ENCODE assay signal across 8 cellular contexts in the genomic region with DNA sequence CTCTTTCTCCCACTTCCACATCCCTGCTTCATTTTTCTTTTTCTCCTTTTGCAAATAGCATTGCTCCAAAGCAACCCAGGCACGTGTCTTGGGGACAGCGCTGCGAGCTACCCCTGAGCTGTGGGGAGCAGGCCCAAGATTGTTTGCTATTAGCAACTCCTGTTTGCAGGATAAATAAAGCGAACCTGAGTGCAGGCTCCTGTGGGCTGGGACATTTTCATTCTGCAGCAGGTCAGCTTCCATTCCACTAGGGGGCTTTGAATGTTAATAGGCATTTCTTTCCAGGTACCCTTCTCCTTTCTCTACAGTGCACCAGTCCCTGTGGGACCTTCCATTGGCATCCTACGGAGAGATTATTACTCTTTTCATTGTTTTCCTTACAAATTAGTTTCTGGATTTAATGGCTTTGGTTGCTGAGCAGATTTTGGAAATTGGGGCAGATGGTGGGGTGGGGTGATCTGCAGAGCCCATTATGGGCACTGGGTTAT. TPM values are rescaled to one million over a fixed set of nuclear protein-coding genes. Genes with fewer than 3 reads are reported as not detected.
DNase-seq lines count a peak whose midpoint lies in the region; ATAC-seq and TF ChIP-seq lines count a peak whose summit lies in the region.

No MANE protein-coding gene starts in this region.

- no peaks in the 10 kb centered on the region for H3K79me2 ChIP-seq in mesendoderm (ENCODE audit: control insufficient read depth, insufficient read depth, low read length)

- DNase-seq in DMS53 treated with DMSO at 0.1 percent for 48 hours (lab: John Stamatoyannopoulos, UW; ENCODE audit: unreplicated experiment) (peak; percentile 23), HuH-7.5 (ENCODE audit: low spot score) (peak; percentile 64), astrocyte of the cerebellum (ENCODE audit: low read depth) (no peak), mesendoderm (peak; percentile 89), kidney glomerular epithelial cell (lab: John Stamatoyannopoulos, UW) (no peak), anterior cingulate cortex (lab: John Stamatoyannopoulos, UW) (no peak)
- no peak for DNase-seq in activated effector memory CD4-positive, alpha-beta T cell treated with anti-CD3 and anti-CD28 coated beads, Interleukin-2, amount 50 U/mL, for 16 hours

- H3K4ac ChIP-seq in mesendoderm (ENCODE audit: low read depth, low read length), result peak overlapping the region; percentile 84

- no CpG with 5 or more reads among the region's 5 CpGs for whole genome bisulfite sequencing in mesendoderm (ENCODE audit: extremely low coverage, insufficient coverage, low lambda C conversion rate)

- no peak overlapping the region for H2BK15ac ChIP-seq in mesendoderm (replicated peaks; ENCODE audit: low read depth)

- H2BK120ac ChIP-seq in mesendoderm (ENCODE audit: low read depth, low read length), result peak overlapping the region; percentile 92

- no peak overlapping the region for H3K23ac ChIP-seq in mesendoderm (ENCODE audit: low read length)

- no peaks in the 10 kb centered on the region for H3K27me3 ChIP-seq in mesendoderm (ENCODE audit: insufficient read depth, low read length, poor library complexity)

- peak overlapping the region; percentile 3 for H2AK5ac ChIP-seq in mesendoderm (ENCODE audit: low read length)

- TF ChIP-seq CTCF in astrocyte of the cerebellum (IDR thresholded peaks at IDR 0.05; ENCODE audit: low read depth, low read length, missing control alignments), result peak; percentile 68

- H3K18ac ChIP-seq in mesendoderm (ENCODE audit: low read length), result peak overlapping the region; percentile 88

- peaks cover 34% of the 10 kb centered on the region for H3K4me1 ChIP-seq in mesendoderm (ENCODE audit: control insufficient read depth, low read depth, low read length)

- peak overlapping the region; percentile 71 for H3K56ac ChIP-seq in mesendoderm (ENCODE audit: low read length)

- peak overlapping the region; percentile 66 for H2BK5ac ChIP-seq in mesendoderm (ENCODE audit: low read length)

- H3K36me3 ChIP-seq in mesendoderm (ENCODE audit: control insufficient read depth, insufficient read depth, low read length), result no peaks in the 10 kb centered on the region

- in situ Hi-C loops in astrocyte of the cerebellum (cut with HindIII; ENCODE audit: low sequenced_read_pairs), result no loop called here

- H3K4me3 ChIP-seq in astrocyte of the cerebellum (ENCODE audit: low read depth, low read length) (no peak overlapping the region), mesendoderm (ENCODE audit: low read length) (peak overlapping the region; percentile 37)

- H3K9ac ChIP-seq in mesendoderm (ENCODE audit: low read length), result peak overlapping the region; percentile 73

- peak overlapping the region; percentile 30 for H3K4me2 ChIP-seq in mesendoderm (ENCODE audit: low read length)

- H4K5ac ChIP-seq in mesendoderm (ENCODE audit: low read length), result no peak overlapping the region

- H3K27ac ChIP-seq in mesendoderm (ENCODE audit: low read depth, low read length), result peak overlapping the region; percentile 84

- TF ChIP-seq POLR2A in GM18505 (IDR thresholded peaks at IDR 0.05; ENCODE audit: borderline replicate concordance, extremely low read depth, insufficient read depth, insufficient read length), result no peak

- no peaks in the 10 kb centered on the region for H3K79me1 ChIP-seq in mesendoderm (ENCODE audit: low read length)

- no peak for ATAC-seq in GM18505 (IDR thresholded peaks at IDR 0.05; ENCODE audit: unreplicated experiment)

- H4K8ac ChIP-seq in mesendoderm (ENCODE audit: low read depth, low read length), result no peak overlapping the region

RNA-seq across cellular contexts. Expression of a gene that starts 54.0 kb away (rescaled TPM):
- 57.4 TPM for polyA plus RNA-seq in mesendoderm (2013, experiment 1 of 2)
- 60.0 TPM for polyA plus RNA-seq in mesendoderm (2013, experiment 2 of 2)

Comparison
In these comparisons a context has a peak if more than half of its experiments do, and no peak if none do; other contexts are left out.
1. DNase-seq: peak in DMS53 treated with DMSO at 0.1 percent for 48 hours (single experiment), HuH-7.5 (single experiment) and mesendoderm (single experiment); none in astrocyte of the cerebellum (single experiment), kidney glomerular epithelial cell (single experiment), activated effector memory CD4-positive, alpha-beta T cell treated with anti-CD3 and anti-CD28 coated beads, Interleukin-2, amount 50 U/mL, for 16 hours (single experiment) and anterior cingulate cortex (0 of 58).